In the genomic region with DNA sequence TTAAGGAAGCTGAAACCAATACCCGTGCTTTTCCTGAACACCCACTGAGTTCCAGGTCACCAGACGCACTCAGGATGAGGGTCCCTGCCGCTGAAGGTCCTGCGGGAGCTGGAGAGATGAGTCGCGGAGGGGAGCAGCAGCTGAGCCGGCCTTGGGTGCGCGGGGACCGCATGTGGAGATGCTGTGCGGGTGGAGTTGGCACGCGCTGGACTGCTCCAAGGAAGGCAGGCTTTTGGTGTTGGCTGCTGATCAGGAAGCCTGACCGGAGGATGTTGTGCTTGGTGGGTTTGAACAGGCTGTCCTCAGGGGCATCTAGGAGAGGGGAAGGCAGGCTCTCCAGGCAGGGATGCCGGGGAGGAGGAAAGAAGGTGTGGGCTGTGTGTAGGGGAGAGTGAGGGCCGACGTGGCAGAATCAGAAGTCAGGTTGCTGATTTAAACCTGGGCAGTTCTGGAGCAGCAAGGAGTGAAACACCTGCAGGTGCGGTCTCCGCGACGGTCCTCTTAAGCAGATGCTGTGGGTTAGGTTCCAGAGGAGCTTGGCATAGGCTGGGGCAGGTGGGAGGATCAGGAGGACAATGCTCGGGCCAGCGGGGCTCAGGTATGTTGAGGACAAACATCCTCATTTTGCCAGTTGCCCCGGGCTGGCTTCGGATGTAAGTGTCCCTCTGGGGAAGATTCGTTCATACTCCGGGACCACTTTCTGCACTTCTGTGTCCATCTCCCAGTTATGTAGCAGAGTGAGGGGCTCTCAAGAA, we compare ENCODE assay signal across 22 cellular contexts.
"Had no signal": no experiment of that assay in that cellular context is flagged by ENCODE, and none has a peak within 500 bp of the region (broad histone marks: within the 10 kb centered on the region; RNA-seq: fewer than 3 reads in every experiment).

No MANE protein-coding gene starts in this region.

- DNase-seq: activated CD4-positive, alpha-beta memory T cell treated with anti-CD3 and anti-CD28 coated beads, Interleukin-2, amount 10 ng/mL, durations not matched to agents 7 days and 5 days; activated CD4-positive, alpha-beta T cell treated with anti-CD3 and anti-CD28 coated beads for 48 hours; activated CD4-positive, CD25-positive, alpha-beta regulatory T cell; activated effector memory CD4-positive, alpha-beta T cell treated with Interleukin-2 at 50 U/mL for 16 hours; activated naive CD4-positive, alpha-beta T cell treated with anti-CD3 and anti-CD28 coated beads for 36 hours; activated naive CD8-positive, alpha-beta T cell treated with anti-CD3 and anti-CD28 coated beads, Interleukin-2, amount 10 ng/mL, durations not matched to agents 7 days and 5 days; activated T-cell treated with anti-CD3 and anti-CD28 coated beads, Interleukin-2, amount 50 U/mL, for 72 hours; amniotic stem cell; colonic mucosa; endodermal cell; heart left ventricle; kidney; lower lobe of right lung; mesendoderm; naive B cell; stimulated activated CD4-positive, alpha-beta T cell treated with anti-CD3 and anti-CD28 coated beads, Interleukin-2, amount 100 ng/mL, for 48 hours; stimulated activated naive CD4-positive, alpha-beta T cell; T1000; upper lobe of right lung had no signal

- H3K9me3 ChIP-seq: breast epithelium, colonic mucosa, heart left ventricle, lower lobe of right lung, thoracic aorta, upper lobe of right lung had no signal

- H3K9me3 Mint-ChIP-seq: activated CD4-positive, alpha-beta memory T cell treated with anti-CD3 and anti-CD28 coated beads, Interleukin-2, amount 10 ng/mL, durations not matched to agents 7 days and 5 days; activated naive CD4-positive, alpha-beta T cell treated with anti-CD3 and anti-CD28 coated beads for 36 hours; activated naive CD8-positive, alpha-beta T cell treated with anti-CD3 and anti-CD28 coated beads, Interleukin-2, amount 10 ng/mL, durations not matched to agents 7 days and 5 days; T-helper 1 cell treated with Interleukin-12 subunit alpha and Interleukin-12 subunit beta and Interleukin-4 antibody, amounts not matched to agents 30 μg/mL and 1 μg/mL, for 36 hours had no signal

- H3K36me3 Mint-ChIP-seq: activated naive CD8-positive, alpha-beta T cell treated with anti-CD3 and anti-CD28 coated beads, Interleukin-2, amount 10 ng/mL, durations not matched to agents 7 days and 5 days had no signal

- H3K27ac ChIP-seq: breast epithelium, colonic mucosa, heart left ventricle, lower lobe of right lung, thoracic aorta, upper lobe of right lung had no signal

- ATAC-seq: activated T-cell treated with anti-CD3 and anti-CD28 coated beads, Interleukin-2, amount 50 U/mL, for 72 hours; heart left ventricle had no signal

- H3K27me3 ChIP-seq: colonic mucosa had no signal

- H3K4me1 ChIP-seq: breast epithelium, colonic mucosa, heart left ventricle, lower lobe of right lung, upper lobe of right lung had no signal

- H3K4me3 ChIP-seq: breast epithelium, colonic mucosa, heart left ventricle, lower lobe of right lung, thoracic aorta, upper lobe of right lung had no signal

- H3K4me1 Mint-ChIP-seq: activated CD4-positive, alpha-beta memory T cell treated with anti-CD3 and anti-CD28 coated beads, Interleukin-2, amount 10 ng/mL, durations not matched to agents 7 days and 5 days; activated naive CD8-positive, alpha-beta T cell treated with anti-CD3 and anti-CD28 coated beads, Interleukin-2, amount 10 ng/mL, durations not matched to agents 7 days and 5 days; naive B cell had no signal

- H3K36me3 ChIP-seq: breast epithelium, colonic mucosa, heart left ventricle, lower lobe of right lung, thoracic aorta, upper lobe of right lung had no signal

- H3K4me3 Mint-ChIP-seq: activated CD4-positive, alpha-beta memory T cell treated with anti-CD3 and anti-CD28 coated beads, Interleukin-2, amount 10 ng/mL, durations not matched to agents 7 days and 5 days; activated naive CD4-positive, alpha-beta T cell treated with anti-CD3 and anti-CD28 coated beads for 36 hours; activated naive CD8-positive, alpha-beta T cell treated with anti-CD3 and anti-CD28 coated beads, Interleukin-2, amount 10 ng/mL, durations not matched to agents 7 days and 5 days; activated T-cell treated with anti-CD3 and anti-CD28 coated beads, Interleukin-2, amount 50 U/mL, for 72 hours; endodermal cell; naive B cell; T-helper 1 cell treated with Interleukin-12 subunit alpha and Interleukin-12 subunit beta and Interleukin-4 antibody, amounts not matched to agents 30 μg/mL and 1 μg/mL, for 36 hours had no signal

- H3K27ac Mint-ChIP-seq: activated CD4-positive, alpha-beta memory T cell treated with anti-CD3 and anti-CD28 coated beads, Interleukin-2, amount 10 ng/mL, durations not matched to agents 7 days and 5 days; activated naive CD4-positive, alpha-beta T cell treated with anti-CD3 and anti-CD28 coated beads for 36 hours; activated naive CD8-positive, alpha-beta T cell treated with anti-CD3 and anti-CD28 coated beads, Interleukin-2, amount 10 ng/mL, durations not matched to agents 7 days and 5 days; activated T-cell treated with anti-CD3 and anti-CD28 coated beads, Interleukin-2, amount 50 U/mL, for 72 hours; endodermal cell; naive B cell; T-helper 1 cell treated with Interleukin-12 subunit alpha and Interleukin-12 subunit beta and Interleukin-4 antibody, amounts not matched to agents 30 μg/mL and 1 μg/mL, for 36 hours had no signal
